8 cellular contexts compared by ENCODE assay signal in genomic region chr6:137868721-137869631, GRCh38. TPM values are rescaled to one million over a fixed set of nuclear protein-coding genes. Genes with fewer than 3 reads are reported as not detected.
A peak's percentile ranks its signal among the peaks of the same experiment; 100 is the strongest.
DNase-seq lines count a peak whose midpoint lies in the region; ATAC-seq and TF ChIP-seq lines count a peak whose summit lies in the region.

No MANE protein-coding gene starts in this region.

- H3K9me3 ChIP-seq in liver (ENCODE audit: control insufficient read depth in 4 of 4, low read length in 3 of 4) (no peaks in the 10 kb centered on the region), transverse colon (no peaks in the 10 kb centered on the region)

- CTCF ChIA-PET in activated naive CD4-positive, alpha-beta T cell treated with anti-CD3 and anti-CD28 coated beads, Interleukin-2, amount 10 ng/mL, durations not matched to agents 7 days and 5 days (lab: Charles Lee), result interaction anchor here (0.8 to 19.6 kb wide), 28 partner anchors 11 to 1550 kb away, joined by 3 to 467 read pairs (median 6); no protein-coding TSS in a partner anchor

- H3K9ac ChIP-seq in liver (ENCODE audit: low read depth in 1 of 2, low read length in 2 of 2), result peak overlapping the region; percentile 72 to 90

- H3K36me3 ChIP-seq in liver (ENCODE audit: control insufficient read depth in 4 of 4, insufficient read depth in 3 of 4, low read depth in 1 of 4, low read length in 3 of 4), result peaks cover 0 to 5% (median 0%) of the 10 kb centered on the region in 4 donors
- H3K36me3 ChIP-seq in transverse colon, result no peaks in the 10 kb centered on the region

- H3K27ac ChIP-seq in liver (ENCODE audit: low read depth in 1 of 2, low read length in 2 of 2) (no peak overlapping the region), transverse colon (peak overlapping the region; percentile 91 to 98 (median 97))

- H3K4me3 Mint-ChIP-seq in activated naive CD4-positive, alpha-beta T cell treated with anti-CD3 and anti-CD28 coated beads, Interleukin-2, amount 10 ng/mL, durations not matched to agents 7 days and 5 days, result peak overlapping the region; percentile 93
- H3K4me3 Mint-ChIP-seq in activated naive CD8-positive, alpha-beta T cell treated with anti-CD3 and anti-CD28 coated beads, Interleukin-2, amount 50 U/mL, for 24 hours, result peak overlapping the region; percentile 93

- no peak for TF ChIP-seq POLR2A in transverse colon (IDR thresholded peaks at IDR 0.05)

- in situ Hi-C loops in transverse colon (cut with MboI; ENCODE audit: low pct_ligation_motif_present in 1 of 4, low pct_unique_long_range_greater_than_20kb in 1 of 4, low sequenced_read_pairs in 3 of 4), result loop anchor here (5.0 to 10.0 kb wide), 4 partner anchors 154 to 164 kb away; no protein-coding TSS in a partner anchor

- H3K27ac Mint-ChIP-seq in activated naive CD4-positive, alpha-beta T cell treated with anti-CD3 and anti-CD28 coated beads, Interleukin-2, amount 10 ng/mL, durations not matched to agents 7 days and 5 days, result peak overlapping the region; percentile 96
- H3K27ac Mint-ChIP-seq in activated naive CD8-positive, alpha-beta T cell treated with anti-CD3 and anti-CD28 coated beads, Interleukin-2, amount 50 U/mL, for 24 hours, result peak overlapping the region; percentile 94

- H3K4me1 Mint-ChIP-seq in activated naive CD4-positive, alpha-beta T cell treated with anti-CD3 and anti-CD28 coated beads, Interleukin-2, amount 10 ng/mL, durations not matched to agents 7 days and 5 days, result peaks cover 72% of the 10 kb centered on the region
- peaks cover 47% of the 10 kb centered on the region for H3K4me1 Mint-ChIP-seq in activated naive CD8-positive, alpha-beta T cell treated with anti-CD3 and anti-CD28 coated beads, Interleukin-2, amount 50 U/mL, for 24 hours

- no peak for TF ChIP-seq CTCF in liver (IDR thresholded peaks at IDR 0.05; ENCODE audit: low read depth, low read length, missing input control)
- no peak for TF ChIP-seq CTCF in transverse colon (IDR thresholded peaks at IDR 0.05)

- H3K27me3 Mint-ChIP-seq in activated naive CD4-positive, alpha-beta T cell treated with anti-CD3 and anti-CD28 coated beads, Interleukin-2, amount 10 ng/mL, durations not matched to agents 7 days and 5 days, result no peaks in the 10 kb centered on the region
- no peaks in the 10 kb centered on the region for H3K27me3 Mint-ChIP-seq in activated naive CD8-positive, alpha-beta T cell treated with anti-CD3 and anti-CD28 coated beads, Interleukin-2, amount 50 U/mL, for 24 hours

- TF ChIP-seq EP300 in transverse colon (IDR thresholded peaks at IDR 0.05; ENCODE audit: low read depth), result no peak

- H3K4me1 ChIP-seq in liver (ENCODE audit: control insufficient read depth in 4 of 4, insufficient read depth in 4 of 4, low read length in 3 of 4), result peaks cover 6 to 63% (median 27%) of the 10 kb centered on the region in 4 donors
- peaks cover 14 to 70% (median 37%) of the 10 kb centered on the region in 4 donors for H3K4me1 ChIP-seq in transverse colon

- no peak for DNase-seq in activated naive CD4-positive, alpha-beta T cell treated with anti-CD3 and anti-CD28 coated beads, Interleukin-2, amount 10 ng/mL, durations not matched to agents 7 days and 5 days
- no peak for DNase-seq in activated naive CD4-positive, alpha-beta T cell treated with Interleukin-2 at 50 U/mL for 16 hours
- no peak for DNase-seq in activated naive CD8-positive, alpha-beta T cell treated with anti-CD3 and anti-CD28 coated beads, Interleukin-2, amount 50 U/mL, for 24 hours
- DNase-seq in transverse colon (no peak), AG08395 (ENCODE audit: low spot score) (no peak), H4 (ENCODE audit: low spot score) (no peak)

- no peak for TF ChIP-seq RAD21 in liver (IDR thresholded peaks at IDR 0.05)

- intact Hi-C loops in transverse colon (cut with DNase I; ENCODE audit: low total_unique reads), result no loop called here

- ATAC-seq in activated naive CD8-positive, alpha-beta T cell treated with anti-CD3 and anti-CD28 coated beads, Interleukin-2, amount 50 U/mL, for 24 hours, result no peak
- ATAC-seq in HG02798 (IDR thresholded peaks at IDR 0.05; ENCODE audit: poor library complexity, unreplicated experiment), result no peak

- peaks cover 50% of the 10 kb centered on the region for H3K36me3 Mint-ChIP-seq in activated naive CD4-positive, alpha-beta T cell treated with anti-CD3 and anti-CD28 coated beads, Interleukin-2, amount 10 ng/mL, durations not matched to agents 7 days and 5 days
- peaks cover 66% of the 10 kb centered on the region for H3K36me3 Mint-ChIP-seq in activated naive CD8-positive, alpha-beta T cell treated with anti-CD3 and anti-CD28 coated beads, Interleukin-2, amount 50 U/mL, for 24 hours (ENCODE audit: low read depth)

- no peaks in the 10 kb centered on the region for H3K9me3 Mint-ChIP-seq in activated naive CD4-positive, alpha-beta T cell treated with anti-CD3 and anti-CD28 coated beads, Interleukin-2, amount 10 ng/mL, durations not matched to agents 7 days and 5 days
- no peaks in the 10 kb centered on the region for H3K9me3 Mint-ChIP-seq in activated naive CD8-positive, alpha-beta T cell treated with anti-CD3 and anti-CD28 coated beads, Interleukin-2, amount 50 U/mL, for 24 hours

- H3K4me3 ChIP-seq in liver (ENCODE audit: low read depth in 1 of 3, low read length in 3 of 3), result peak overlapping the region; percentile 84 to 91 (median 89)
- peak overlapping the region; percentile 66 to 84 (median 72) for H3K4me3 ChIP-seq in transverse colon

- H3K27me3 ChIP-seq in liver (ENCODE audit: control insufficient read depth in 4 of 4, insufficient read depth in 4 of 4, low read length in 3 of 4) (no peaks in the 10 kb centered on the region), transverse colon (no peaks in the 10 kb centered on the region)

- WGBS in liver, result 50% methylated on average over 10 of the region's 10 CpGs
- 47 to 49% methylated on average over 4 to 10 of the region's 10 CpGs for WGBS in transverse colon (ENCODE audit: low coverage in 1 of 2), 2 donors

TF ChIP-seq in liver, 16 proteins besides CTCF, POLR2A, EP300 and RAD21:
- TF ChIP-seq FOXA2 (IDR thresholded peaks at IDR 0.05), result no peak
- TF ChIP-seq HNF4G (IDR thresholded peaks at IDR 0.05), result no peak
- TF ChIP-seq HNF4A (conservative IDR thresholded peaks at IDR 0.05), result no peak
- TF ChIP-seq YY1 (IDR thresholded peaks at IDR 0.05), result no peak
- TF ChIP-seq JUND (IDR thresholded peaks at IDR 0.05), result no peak
- TF ChIP-seq NR2F2 (IDR thresholded peaks at IDR 0.05), result no peak
- no peak for TF ChIP-seq REST (IDR thresholded peaks at IDR 0.05)
- TF ChIP-seq EGR1 (IDR thresholded peaks at IDR 0.05; ENCODE audit: low read depth in 2 of 2), result no peak
- TF ChIP-seq, protein P1, sequence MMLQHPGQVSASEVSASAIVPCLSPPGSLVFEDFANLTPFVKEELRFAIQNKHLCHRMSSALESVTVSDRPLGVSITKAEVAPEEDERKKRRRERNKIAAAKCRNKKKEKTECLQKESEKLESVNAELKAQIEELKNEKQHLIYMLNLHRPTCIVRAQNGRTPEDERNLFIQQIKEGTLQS (IDR thresholded peaks at IDR 0.05), result no peak
- no peak for TF ChIP-seq TAF1 (conservative IDR thresholded peaks at IDR 0.05)
- TF ChIP-seq, protein P2, sequence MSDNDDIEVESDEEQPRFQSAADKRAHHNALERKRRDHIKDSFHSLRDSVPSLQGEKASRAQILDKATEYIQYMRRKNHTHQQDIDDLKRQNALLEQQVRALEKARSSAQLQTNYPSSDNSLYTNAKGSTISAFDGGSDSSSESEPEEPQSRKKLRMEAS (IDR thresholded peaks at IDR 0.05), result no peak
- no peak for TF ChIP-seq RXRA (IDR thresholded peaks at IDR 0.05)
- TF ChIP-seq, protein P3, sequence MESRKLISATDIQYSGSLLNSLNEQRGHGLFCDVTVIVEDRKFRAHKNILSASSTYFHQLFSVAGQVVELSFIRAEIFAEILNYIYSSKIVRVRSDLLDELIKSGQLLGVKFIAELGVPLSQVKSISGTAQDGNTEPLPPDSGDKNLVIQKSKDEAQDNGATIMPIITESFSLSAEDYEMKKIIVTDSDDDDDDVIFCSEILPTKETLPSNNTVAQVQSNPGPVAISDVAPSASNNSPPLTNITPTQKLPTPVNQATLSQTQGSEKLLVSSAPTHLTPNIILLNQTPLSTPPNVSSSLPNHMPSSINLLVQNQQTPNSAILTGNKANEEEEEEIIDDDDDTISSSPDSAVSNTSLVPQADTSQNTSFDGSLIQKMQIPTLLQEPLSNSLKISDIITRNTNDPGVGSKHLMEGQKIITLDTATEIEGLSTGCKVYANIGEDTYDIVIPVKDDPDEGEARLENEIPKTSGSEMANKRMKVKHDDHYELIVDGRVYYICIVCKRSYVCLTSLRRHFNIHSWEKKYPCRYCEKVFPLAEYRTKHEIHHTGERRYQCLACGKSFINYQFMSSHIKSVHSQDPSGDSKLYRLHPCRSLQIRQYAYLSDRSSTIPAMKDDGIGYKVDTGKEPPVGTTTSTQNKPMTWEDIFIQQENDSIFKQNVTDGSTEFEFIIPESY (IDR thresholded peaks at IDR 0.05), result no peak
- no peak for TF ChIP-seq SP1 (IDR thresholded peaks at IDR 0.05)
- TF ChIP-seq GABPA (IDR thresholded peaks at IDR 0.05 in 1 of 2, conservative IDR thresholded peaks at IDR 0.05 in 1 of 2), result no peak
- no peak for TF ChIP-seq FOXA1 (IDR thresholded peaks at IDR 0.05)
TF ChIP-seq in liver: peak in this region for 0.

RNA-seq across cellular contexts. Expression of gene TNFAIP3, which starts 1.9 kb away (rescaled TPM):
- total RNA-seq in liver (1 to 10 TPM; 4.5 to 8.0 TPM), transverse colon (10 to 100 TPM; 21.4 to 46.8 (median 36.3) TPM)
- polyA plus RNA-seq in liver, result 1 to 10 TPM; 5.4 to 7.9 TPM
- total RNA-seq in H4 (2014; rRNA removed; shearing (Covaris generic)), result 0.41 and 0.45 TPM in 2 replicates

Comparison
In these comparisons a context has a peak if more than half of its experiments do, and no peak if none do; other contexts are left out.
1. H3K27ac ChIP-seq: peak in transverse colon (4 of 4); none in liver (0 of 2).